In the genomic region with DNA sequence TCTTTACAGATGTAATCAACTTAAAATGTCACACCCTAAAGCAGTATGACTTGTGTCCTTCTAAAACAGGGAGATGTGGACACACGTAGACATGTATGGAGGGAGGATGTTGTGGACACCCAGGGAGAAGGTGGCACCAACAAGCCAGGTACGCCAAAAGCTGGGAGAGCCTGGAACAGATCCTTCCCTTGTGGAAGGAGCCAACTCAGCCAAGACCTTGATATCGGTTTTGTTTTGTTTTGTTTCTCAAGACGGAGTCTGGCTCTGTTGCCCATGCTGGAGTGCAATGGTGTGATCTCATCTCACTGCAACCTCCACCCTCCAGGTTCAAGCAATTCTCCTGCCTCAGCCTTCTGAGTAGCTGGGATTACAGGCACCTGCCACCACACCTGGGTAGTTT, we compare ENCODE assay signal across 7 cellular contexts. TPM values are rescaled to one million over a fixed set of nuclear protein-coding genes. Genes with fewer than 3 reads are reported as not detected.
DNase-seq lines count a peak whose midpoint lies in the region; ATAC-seq and TF ChIP-seq lines count a peak whose summit lies in the region.

No MANE protein-coding gene starts in this region.

- H3K4me3 ChIP-seq in IMR-90 (ENCODE audit: insufficient read depth, low read depth, low read length) (no peak overlapping the region; the same call in 1 of the 2 replicates), fibroblast of pulmonary artery (replicated peaks; ENCODE audit: low read depth, low read length) (peak overlapping the region; percentile 50), skeletal muscle satellite cell (ENCODE audit: low read length) (peak overlapping the region; percentile 64)

- H3K27me3 Mint-ChIP-seq in activated CD8-positive, alpha-beta T cell treated with anti-CD3 and anti-CD28 coated beads for 36 hours = peaks cover 19% of the 10 kb centered on the region

- no peak overlapping the region for H3K56ac ChIP-seq in IMR-90 (ENCODE audit: extremely low read depth, insufficient read depth, low read length)

- intact Hi-C loops in IMR-90 (cut with micrococcal nuclease) = no loop called here
- intact Hi-C loops in activated CD8-positive, alpha-beta T cell treated with anti-CD3 and anti-CD28 coated beads for 36 hours (cut with micrococcal nuclease) = no loop called here

- H3K9me3 Mint-ChIP-seq in activated CD8-positive, alpha-beta T cell treated with anti-CD3 and anti-CD28 coated beads for 36 hours = no peaks in the 10 kb centered on the region

- H2BK20ac ChIP-seq in IMR-90 (ENCODE audit: low read depth, low read length) = peak overlapping the region; percentile 68

- H2AFZ ChIP-seq in IMR-90 (replicated peaks; ENCODE audit: low read length, poor library complexity) = no peak overlapping the region

- no peak overlapping the region for H2AK9ac ChIP-seq in IMR-90 (replicated peaks; ENCODE audit: low read depth, low read length, poor library complexity)

- in situ Hi-C loops in IMR-90 (cut with MboI; ENCODE audit: low sequenced_read_pairs) = no loop called here

- H3K4me1 Mint-ChIP-seq in activated CD8-positive, alpha-beta T cell treated with anti-CD3 and anti-CD28 coated beads for 36 hours (ENCODE audit: low read depth) = peaks cover 15% of the 10 kb centered on the region

- peak overlapping the region; percentile 77 for H2AK5ac ChIP-seq in IMR-90 (ENCODE audit: low read depth, low read length)

- H3K27ac ChIP-seq in IMR-90 (ENCODE audit: insufficient read depth, low read length) = peak overlapping the region; percentile 34; the same call in 1 of the 2 replicates

- dilution Hi-C loops in IMR-90 (cut with HindIII; ENCODE audit: low sequenced_read_pairs, unreplicated experiment) = no loop called here

- 100% methylated on average over 1 of the region's 4 CpGs; no CpG with 5 or more reads in 1 of the 2 experiments for WGBS in IMR-90 (ENCODE audit: extremely low coverage in 2 of 2, insufficient read length in 1 of 2), 2 experiments

- H3K4me2 ChIP-seq in IMR-90 (ENCODE audit: low read depth, low read length) (peak overlapping the region; percentile 60), skeletal muscle satellite cell (ENCODE audit: low read length) (peak overlapping the region; percentile 94)

- H4K20me1 ChIP-seq in IMR-90 (ENCODE audit: insufficient read depth, low read length) = no peaks in the 10 kb centered on the region

- CTCF ChIA-PET in IMR-90 (lab: Yijun Ruan, JAX) = no interaction called here
- CTCF ChIA-PET in activated CD8-positive, alpha-beta T cell treated with anti-CD3 and anti-CD28 coated beads for 36 hours (lab: Charles Lee) = interaction anchor here (1.3 kb wide), 1 partner anchor 11 kb away, joined by 4 read pairs; no protein-coding TSS in a partner anchor

- H3K18ac ChIP-seq in IMR-90 (ENCODE audit: low read depth, low read length) = peak overlapping the region; percentile 48

- no TSS peak for BruUV-seq in IMR-90 (replicated peaks; lab: Mats Ljungman, UMichigan)

- no peaks in the 10 kb centered on the region for H3K36me3 Mint-ChIP-seq in activated CD8-positive, alpha-beta T cell treated with anti-CD3 and anti-CD28 coated beads for 36 hours (ENCODE audit: low read depth)

- POLR2A ChIA-PET in IMR-90 (lab: Charles Lee; ENCODE audit: unreplicated experiment) = no interaction called here
- POLR2A ChIA-PET in activated CD8-positive, alpha-beta T cell treated with anti-CD3 and anti-CD28 coated beads for 36 hours (lab: Charles Lee) = no interaction called here

- H3K4me3 Mint-ChIP-seq in activated CD8-positive, alpha-beta T cell treated with anti-CD3 and anti-CD28 coated beads for 36 hours = peak overlapping the region; percentile 54

- H3K23ac ChIP-seq in IMR-90 (ENCODE audit: low read depth, low read length) = peak overlapping the region; percentile 25; the same call in 1 of the 2 replicates

- TF ChIP-seq POLR2A in IMR-90 (IDR thresholded peaks at IDR 0.05; ENCODE audit: low read depth, low read length) = no peak

- no peak for ATAC-seq in IMR-90 (ENCODE audit: low read depth)
- no peak for ATAC-seq in activated CD8-positive, alpha-beta T cell treated with anti-CD3 and anti-CD28 coated beads for 36 hours
- ATAC-seq in HG03469 (IDR thresholded peaks at IDR 0.05; ENCODE audit: unreplicated experiment) = no peak

- H4K5ac ChIP-seq in IMR-90 (ENCODE audit: low read depth, low read length) = peak overlapping the region; percentile 51

- peaks cover 12% of the 10 kb centered on the region for H3K9me1 ChIP-seq in IMR-90 (ENCODE audit: insufficient read depth, low read length)

- peak overlapping the region; percentile 68 for H3K14ac ChIP-seq in IMR-90 (replicated peaks; ENCODE audit: low read depth, low read length)

- H3K9ac ChIP-seq in IMR-90 (ENCODE audit: low read depth, low read length) = peak overlapping the region; percentile 19; the same call in 1 of the 2 replicates
- peak overlapping the region; percentile 69 for H3K9ac ChIP-seq in skeletal muscle satellite cell (ENCODE audit: low read depth, low read length)

- peak overlapping the region; percentile 76 to 91 for H4K8ac ChIP-seq in IMR-90 (ENCODE audit: low read depth in 2 of 2, low read length in 2 of 2)

- peak overlapping the region; percentile 80 for H2BK120ac ChIP-seq in IMR-90 (ENCODE audit: low read depth, low read length)

- peaks cover 3 to 8% of the 10 kb centered on the region in 2 experiments for H3K79me1 ChIP-seq in IMR-90 (ENCODE audit: low read depth in 1 of 2, low read length in 2 of 2)

- no peaks in the 10 kb centered on the region for H3K9me3 ChIP-seq in IMR-90 (ENCODE audit: control insufficient read depth, insufficient read depth, low read length)
- no peaks in the 10 kb centered on the region for H3K9me3 ChIP-seq in skeletal muscle satellite cell (replicated peaks; ENCODE audit: low read length)

- peak overlapping the region; percentile 33 for H2BK5ac ChIP-seq in IMR-90 (ENCODE audit: low read depth, low read length, poor library complexity, severe bottlenecking)

- H2BK15ac ChIP-seq in IMR-90 (ENCODE audit: low read depth, low read length) = peak overlapping the region; percentile 93; the same call in 2 of the 3 replicates

- peak overlapping the region; percentile 81 for H3K4ac ChIP-seq in IMR-90 (ENCODE audit: low read depth, low read length)

- H3K27me3 ChIP-seq in IMR-90 (ENCODE audit: control insufficient read depth, insufficient read depth, low read length) (no peaks in the 10 kb centered on the region), skeletal muscle satellite cell (ENCODE audit: control insufficient read depth, insufficient read depth, low read length) (no peaks in the 10 kb centered on the region)

- H3K36me3 ChIP-seq in IMR-90 (ENCODE audit: control insufficient read depth, insufficient read depth, low read length) (no peaks in the 10 kb centered on the region), skeletal muscle satellite cell (ENCODE audit: insufficient read depth, low read length) (no peaks in the 10 kb centered on the region)

- DNase-seq in IMR-90 (no peak), fibroblast of pulmonary artery (ENCODE audit: low read depth) (peak; percentile 48), NCI-H1417 (lab: John Stamatoyannopoulos, UW) (no peak), NCI-H748 treated with DMSO at 0.1 percent for 48 hours (lab: John Stamatoyannopoulos, UW) (no peak)
- no peak for DNase-seq in activated CD8-positive, alpha-beta T cell treated with anti-CD3 and anti-CD28 coated beads for 36 hours

- peaks cover 16% of the 10 kb centered on the region for H3K4me1 ChIP-seq in IMR-90 (ENCODE audit: control insufficient read depth, insufficient read depth, low read length)
- peaks cover 28% of the 10 kb centered on the region for H3K4me1 ChIP-seq in skeletal muscle satellite cell (ENCODE audit: control insufficient read depth, insufficient read depth, low read length)

- H4K91ac ChIP-seq in IMR-90 (ENCODE audit: insufficient read depth, low read depth, low read length) = peak overlapping the region; percentile 71

- no peak overlapping the region for H3K27ac Mint-ChIP-seq in activated CD8-positive, alpha-beta T cell treated with anti-CD3 and anti-CD28 coated beads for 36 hours

- TF ChIP-seq CTCF in IMR-90 (conservative IDR thresholded peaks at IDR 0.05; ENCODE audit: low read depth, low read length) (no peak), fibroblast of pulmonary artery (IDR thresholded peaks at IDR 0.05; ENCODE audit: low read length, missing control alignments) (no peak)
- no peak for TF ChIP-seq CTCF in activated CD8-positive, alpha-beta T cell treated with anti-CD3 and anti-CD28 coated beads for 36 hours (IDR thresholded peaks at IDR 0.05)

- no peak for TF ChIP-seq RAD21 in IMR-90 (IDR thresholded peaks at IDR 0.05; ENCODE audit: low read length)

TF ChIP-seq in IMR-90, 13 proteins besides CTCF, POLR2A, EP300 and RAD21 (continues in another document):
- TF ChIP-seq MXI1 (IDR thresholded peaks at IDR 0.05; ENCODE audit: borderline replicate concordance, low read depth, low read length) (no peak), RFX5 (IDR thresholded peaks at IDR 0.05; ENCODE audit: low read depth, low read length) (no peak), FOS (IDR thresholded peaks at IDR 0.05; ENCODE audit: low read depth, low read length) (no peak), MAZ (IDR thresholded peaks at IDR 0.05; ENCODE audit: borderline replicate concordance, low read depth, low read length) (no peak), RCOR1 (IDR thresholded peaks at IDR 0.05; ENCODE audit: insufficient replicate concordance, low read length) (no peak), BHLHE40 (IDR thresholded peaks at IDR 0.05; ENCODE audit: low read depth, low read length) (no peak)
- TF ChIP-seq, protein P1, sequence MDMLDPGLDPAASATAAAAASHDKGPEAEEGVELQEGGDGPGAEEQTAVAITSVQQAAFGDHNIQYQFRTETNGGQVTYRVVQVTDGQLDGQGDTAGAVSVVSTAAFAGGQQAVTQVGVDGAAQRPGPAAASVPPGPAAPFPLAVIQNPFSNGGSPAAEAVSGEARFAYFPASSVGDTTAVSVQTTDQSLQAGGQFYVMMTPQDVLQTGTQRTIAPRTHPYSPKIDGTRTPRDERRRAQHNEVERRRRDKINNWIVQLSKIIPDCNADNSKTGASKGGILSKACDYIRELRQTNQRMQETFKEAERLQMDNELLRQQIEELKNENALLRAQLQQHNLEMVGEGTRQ (IDR thresholded peaks at IDR 0.05; ENCODE audit: low read depth, low read length) = no peak

RNA-seq across cellular contexts. Expression of a gene that starts 45.6 kb away (rescaled TPM):
- 4.5 and 4.7 TPM in 2 replicates for total RNA-seq in IMR-90 (2012; rRNA removed)
- polyA plus RNA-seq in IMR-90 (2012; rRNA removed) = 6.3 and 6.4 TPM in 2 replicates
- polyA plus RNA-seq in IMR-90 (2012; cell fraction: cytosol; rRNA removed) = 2.1 and 2.9 TPM in 2 replicates
- polyA plus RNA-seq in IMR-90 (2012; cell fraction: nucleus; rRNA removed; ENCODE audit: low replicate concordance) = 2.1 and 4.5 TPM in 2 replicates
- 10 to 100 TPM; 30.9 to 34.7 TPM for total RNA-seq in activated CD8-positive, alpha-beta T cell treated with anti-CD3 and anti-CD28 coated beads for 36 hours
- 3.5 and 4.3 TPM in 2 replicates for total RNA-seq in skeletal muscle satellite cell (2012; rRNA removed)

RNA-seq across cellular contexts. Expression of a gene that starts 49.1 kb away (rescaled TPM):
- total RNA-seq in IMR-90 (2012; rRNA removed) = not detected in 2 replicates
- polyA plus RNA-seq in IMR-90 (2012; rRNA removed) = not detected in 2 replicates
- 0.04 TPM in 1 of 2 replicates, not detected in the other for polyA plus RNA-seq in IMR-90 (2012; cell fraction: cytosol; rRNA removed)
- polyA plus RNA-seq in IMR-90 (2012; cell fraction: nucleus; rRNA removed; ENCODE audit: low replicate concordance) = 0.04 TPM in 1 of 2 replicates, not detected in the other
- not detected for total RNA-seq in activated CD8-positive, alpha-beta T cell treated with anti-CD3 and anti-CD28 coated beads for 36 hours
- total RNA-seq in skeletal muscle satellite cell (2012; rRNA removed) = not detected in 2 replicates
